Comparison of ENCODE assay signal across 7 cellular contexts in genomic region chr6:3230275-3231212, GRCh38. TPM values are rescaled to one million over a fixed set of nuclear protein-coding genes. Genes with fewer than 3 reads are reported as not detected.
DNase-seq lines count a peak whose midpoint lies in the region; ATAC-seq and TF ChIP-seq lines count a peak whose summit lies in the region.

No MANE protein-coding gene starts in this region.

- TF ChIP-seq POLR2A in GM18505 (IDR thresholded peaks at IDR 0.05; ENCODE audit: borderline replicate concordance, extremely low read depth, insufficient read depth, insufficient read length) = no peak

- H3K27me3 ChIP-seq in naive thymus-derived CD4-positive, alpha-beta T cell (ENCODE audit: control insufficient read depth in 2 of 2, insufficient read depth in 2 of 2, low read length in 2 of 2) = peaks cover 30 to 50% of the 10 kb centered on the region in 2 donors

- peaks cover 38 to 45% of the 10 kb centered on the region in 2 donors for H3K4me1 ChIP-seq in naive thymus-derived CD4-positive, alpha-beta T cell (ENCODE audit: control insufficient read depth in 2 of 2, insufficient read depth in 2 of 2, low read length in 2 of 2)

- H3K4me1 Mint-ChIP-seq in HFFc6 (ENCODE audit: low read depth) = peaks cover 37% of the 10 kb centered on the region
- H3K4me1 Mint-ChIP-seq in effector memory CD8-positive, alpha-beta T cell (ENCODE audit: low read depth in 2 of 2) = peaks cover 38 to 41% of the 10 kb centered on the region in 2 donors
- H3K4me1 Mint-ChIP-seq in naive thymus-derived CD4-positive, alpha-beta T cell = peaks cover 25 to 65% (median 39%) of the 10 kb centered on the region in 7 donors

- no peaks in the 10 kb centered on the region for H3K9me3 ChIP-seq in naive thymus-derived CD4-positive, alpha-beta T cell (ENCODE audit: control insufficient read depth in 2 of 3, low read length in 3 of 3)

- no peak overlapping the region for H3K4me3 ChIP-seq in naive thymus-derived CD4-positive, alpha-beta T cell (ENCODE audit: low read length)

- H3K27me3 Mint-ChIP-seq in HFFc6 (ENCODE audit: insufficient read depth) = peaks cover 62% of the 10 kb centered on the region
- peaks cover 89 to 100% of the 10 kb centered on the region in 2 donors for H3K27me3 Mint-ChIP-seq in effector memory CD8-positive, alpha-beta T cell
- peaks cover 70 to 91% (median 88%) of the 10 kb centered on the region in 5 donors for H3K27me3 Mint-ChIP-seq in naive thymus-derived CD4-positive, alpha-beta T cell

- H3K27ac Mint-ChIP-seq in HFFc6 = peak overlapping the region; percentile 62
- no peak overlapping the region for H3K27ac Mint-ChIP-seq in effector memory CD8-positive, alpha-beta T cell
- peak overlapping the region in 1 of 9 donors; percentile 73 for H3K27ac Mint-ChIP-seq in naive thymus-derived CD4-positive, alpha-beta T cell

- CTCF ChIA-PET in naive thymus-derived CD4-positive, alpha-beta T cell (lab: Charles Lee) = interaction anchor here (0.8 kb wide), 1 partner anchor 19 kb away, joined by 9 read pairs; no protein-coding TSS in a partner anchor

- no peaks in the 10 kb centered on the region for H3K36me3 ChIP-seq in naive thymus-derived CD4-positive, alpha-beta T cell (ENCODE audit: control insufficient read depth in 2 of 3, insufficient read depth in 3 of 3, low read length in 3 of 3)

- peak overlapping the region; percentile 88 for H3K4me3 Mint-ChIP-seq in HFFc6
- peak overlapping the region; percentile 71 to 89 for H3K4me3 Mint-ChIP-seq in effector memory CD8-positive, alpha-beta T cell
- peak overlapping the region; percentile 26 to 92 (median 82) for H3K4me3 Mint-ChIP-seq in naive thymus-derived CD4-positive, alpha-beta T cell

- POLR2A ChIA-PET in naive thymus-derived CD4-positive, alpha-beta T cell (lab: Charles Lee) = interaction anchor here (0.6 to 1.4 kb wide), 6 partner anchors 21 to 292 kb away, joined by 3 to 7 read pairs (median 4); no protein-coding TSS in a partner anchor

- DNase-seq in HFFc6 (peak; percentile 38), NCI-H82 (lab: John Stamatoyannopoulos, UW) (peak; percentile 70)
- DNase-seq in effector memory CD8-positive, alpha-beta T cell = no peak
- DNase-seq in naive thymus-derived CD4-positive, alpha-beta T cell = no peak

- TF ChIP-seq CTCF in HFFc6 (IDR thresholded peaks at IDR 0.05) = no peak

- intact Hi-C loops in naive thymus-derived CD4-positive, alpha-beta T cell (cut with micrococcal nuclease) = loop anchor here in 1 of 2 donors (2.0 to 5.0 kb wide), 2 partner anchors 88 to 1618 kb away; no protein-coding TSS in a partner anchor

- H3K27ac ChIP-seq in naive thymus-derived CD4-positive, alpha-beta T cell (ENCODE audit: low read depth, low read length) = no peak overlapping the region

- no peaks in the 10 kb centered on the region for H3K9me3 Mint-ChIP-seq in HFFc6
- no peaks in the 10 kb centered on the region for H3K9me3 Mint-ChIP-seq in effector memory CD8-positive, alpha-beta T cell
- H3K9me3 Mint-ChIP-seq in naive thymus-derived CD4-positive, alpha-beta T cell = peaks cover 0 to 6% (median 0%) of the 10 kb centered on the region in 11 donors

- no peak for ATAC-seq in effector memory CD8-positive, alpha-beta T cell (replicated peaks)
- ATAC-seq in naive thymus-derived CD4-positive, alpha-beta T cell = no peak
- ATAC-seq in HG02763 (IDR thresholded peaks at IDR 0.05; ENCODE audit: unreplicated experiment) (no peak), GM18505 (IDR thresholded peaks at IDR 0.05; ENCODE audit: unreplicated experiment) (no peak), GM21447 (IDR thresholded peaks at IDR 0.05; ENCODE audit: unreplicated experiment) (no peak)

- H3K36me3 Mint-ChIP-seq in HFFc6 (ENCODE audit: low read depth) = no peaks in the 10 kb centered on the region
- peaks cover 8% of the 10 kb centered on the region for H3K36me3 Mint-ChIP-seq in effector memory CD8-positive, alpha-beta T cell (ENCODE audit: insufficient read depth)
- peaks cover 0 to 1% (median 0%) of the 10 kb centered on the region in 5 donors for H3K36me3 Mint-ChIP-seq in naive thymus-derived CD4-positive, alpha-beta T cell

RNA-seq across cellular contexts. Expression of gene TUBB2B, which starts 3.1 kb away (rescaled TPM):
- 1 to 10 TPM in 3 of 6 experiments, under 1 TPM in 3; 0.14 to 1.3 (median 0.90) TPM for total RNA-seq in HFFc6 (2021; fragmentation: NEBNext Ultra II Directional; extraction: Animal tissue kit (Norgen Biotek cat#: 25700))
- 1 to 10 TPM in 1 of 5 experiments, under 1 TPM in 2, not detected in 2; 0.27 to 1.6 (median 0.54) TPM for total RNA-seq in naive thymus-derived CD4-positive, alpha-beta T cell
- under 1 TPM in 1 of 2 donors, not detected in 1; 0.18 TPM for polyA plus RNA-seq in naive thymus-derived CD4-positive, alpha-beta T cell

RNA-seq across cellular contexts. Expression of gene PSMG4, which starts 28.2 kb away (rescaled TPM):
- 10 to 100 TPM; 14.9 to 20.1 (median 17.6) TPM for total RNA-seq in HFFc6 (2021; fragmentation: NEBNext Ultra II Directional; extraction: Animal tissue kit (Norgen Biotek cat#: 25700))
- total RNA-seq in naive thymus-derived CD4-positive, alpha-beta T cell = 10 to 100 TPM; 15.6 to 45.0 (median 27.7) TPM
- polyA plus RNA-seq in naive thymus-derived CD4-positive, alpha-beta T cell = 10 to 100 TPM; 53.8 to 81.7 TPM

Comparison
In these comparisons a context has a peak if more than half of its experiments do, and no peak if none do; other contexts are left out.
1. DNase-seq: peak in HFFc6 (single experiment) and NCI-H82 (single experiment); none in effector memory CD8-positive, alpha-beta T cell (0 of 3) and naive thymus-derived CD4-positive, alpha-beta T cell (0 of 9).
2. Peak in every context shown above with its lines, with median percentiles within 50 percentile points of each other: H3K4me3 Mint-ChIP-seq.